In genomic region chr10:78974409-78975317, GRCh38 we compare ENCODE assay signal across 8 cellular contexts.
DNase-seq lines count a peak whose midpoint lies in the region; ATAC-seq and TF ChIP-seq lines count a peak whose summit lies in the region.

No MANE protein-coding gene starts in this region.

- H3K27me3 ChIP-seq in right cardiac atrium (ENCODE audit: control insufficient read depth, insufficient read depth), result no peaks in the 10 kb centered on the region
- H3K27me3 ChIP-seq in rectal smooth muscle tissue (ENCODE audit: control insufficient read depth, insufficient read depth, low read length), result no peaks in the 10 kb centered on the region
- H3K27me3 ChIP-seq in vagina, result no peaks in the 10 kb centered on the region

- intact Hi-C loops in right cardiac atrium (cut with DNase I) (loop anchor here (5.0 to 10.0 kb wide), 2 partner anchors 90 to 93 kb away; partner anchors contain the start of gene ZMIZ1 (in 4 of the 4)), vagina (cut with DNase I) (no loop called here)

- H3K9ac ChIP-seq in rectal smooth muscle tissue (ENCODE audit: low read length), result peak overlapping the region; percentile 50

- no peaks in the 10 kb centered on the region for H3K36me3 ChIP-seq in rectal smooth muscle tissue (ENCODE audit: control insufficient read depth, insufficient read depth, low read length)
- H3K36me3 ChIP-seq in vagina, result no peaks in the 10 kb centered on the region

- peak overlapping the region; percentile 88 for H3K27ac ChIP-seq in right cardiac atrium (ENCODE audit: low read length)
- peak overlapping the region; percentile 96 for H3K27ac ChIP-seq in rectal smooth muscle tissue (ENCODE audit: low read depth, low read length)
- peak overlapping the region; percentile 94 for H3K27ac ChIP-seq in vagina

- no peak for TF ChIP-seq POLR2A in vagina (IDR thresholded peaks at IDR 0.05)

- TF ChIP-seq CTCF in GM10266 (IDR thresholded peaks at IDR 0.05; ENCODE audit: control insufficient read depth, insufficient read depth, low read depth, missing control alignments), result peak; percentile 79
- TF ChIP-seq CTCF in LNCAP (IDR thresholded peaks at IDR 0.05), result peak; percentile 77
- peak in 2 of 3 experiments; percentile 27 to 30 for TF ChIP-seq CTCF in vagina (IDR thresholded peaks at IDR 0.05)

- H3K4me1 ChIP-seq in right cardiac atrium (ENCODE audit: control insufficient read depth, insufficient read depth, low read length) (no peaks in the 10 kb centered on the region), rectal smooth muscle tissue (ENCODE audit: control insufficient read depth, insufficient read depth, low read length) (peaks cover 18% of the 10 kb centered on the region), vagina (peaks cover 52% of the 10 kb centered on the region)

- H3K4me3 ChIP-seq in right cardiac atrium (ENCODE audit: low read length) (peak overlapping the region; percentile 53), rectal smooth muscle tissue (ENCODE audit: low read length) (peak overlapping the region; percentile 51), vagina (peak overlapping the region; percentile 39 to 52)

- WGBS in right cardiac atrium, result 34% methylated on average over 16 of the region's 16 CpGs

- ATAC-seq in right cardiac atrium (peak in 1 of 2 donors; percentile 17), HG03135 (IDR thresholded peaks at IDR 0.05; ENCODE audit: unreplicated experiment) (no peak)

- DNase-seq in GM10266 (ENCODE audit: extremely low spot score), result peak; percentile 58
- DNase-seq in SW480 (ENCODE audit: low spot score), result peak; percentile 81
- DNase-seq in amniotic epithelial cell (ENCODE audit: low read depth), result peak; percentile 96
- DNase-seq in right cardiac atrium, result peak; percentile 66 to 83 (median 78)
- DNase-seq in vagina (ENCODE audit: extremely low spot score in 2 of 2), result peak in 1 of 2 donors; percentile 93

- H3K9me3 ChIP-seq in right cardiac atrium (ENCODE audit: control insufficient read depth, low read length) (no peaks in the 10 kb centered on the region), vagina (no peaks in the 10 kb centered on the region)

Comparison
In these comparisons a context has a peak if more than half of its experiments do, and no peak if none do; other contexts are left out.
1. CTCF ChIP-seq: peak in every context shown above with its lines; median percentile 79 in GM10266; 77 in LNCAP; 28 in vagina.